8 cellular contexts compared by ENCODE assay signal in the genomic region with DNA sequence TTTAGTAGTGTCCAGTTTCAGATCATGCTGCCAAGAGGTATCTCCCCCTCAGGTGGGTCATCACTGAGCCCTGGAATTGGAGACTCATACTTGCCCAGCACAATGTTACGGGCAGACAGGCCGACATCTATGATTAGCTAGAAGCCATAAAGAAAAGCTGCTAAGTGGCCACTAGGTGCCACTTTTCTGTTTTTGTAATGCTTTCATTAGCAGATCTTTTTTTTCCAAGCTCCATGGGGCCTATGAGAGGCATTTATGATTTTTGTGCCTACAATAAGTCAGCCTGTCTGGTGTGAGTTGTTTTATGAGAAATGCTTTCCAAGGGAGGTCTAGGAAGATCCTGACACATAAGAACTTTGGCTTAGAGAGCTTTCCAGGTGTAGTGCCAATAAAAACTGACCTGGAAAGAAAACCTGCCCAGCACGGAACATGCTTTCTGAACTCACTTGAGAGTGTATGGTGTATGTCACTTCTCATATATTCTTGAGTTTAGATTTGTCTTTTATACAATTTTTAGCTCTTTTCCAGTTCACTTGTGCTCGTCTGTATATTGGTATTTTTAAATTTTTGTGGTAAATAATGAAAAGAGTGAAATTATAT. TPM values are rescaled to one million over a fixed set of nuclear protein-coding genes. Genes with fewer than 3 reads are reported as not detected.
DNase-seq lines count a peak whose midpoint lies in the region; ATAC-seq and TF ChIP-seq lines count a peak whose summit lies in the region.

No MANE protein-coding gene starts in this region.

- DNase-seq in activated CD8-positive, alpha-beta T cell treated with anti-CD3 and anti-CD28 coated beads for 36 hours: peak; percentile 7
- no peak for DNase-seq in activated CD8-positive, alpha-beta T cell treated with anti-CD3 and anti-CD28 coated beads, Interleukin-2, amount 10 ng/mL, durations not matched to agents 7 days and 5 days
- DNase-seq in NCI-H2196 treated with DMSO at 0.1 percent for 48 hours (lab: John Stamatoyannopoulos, UW; ENCODE audit: unreplicated experiment) (peak; percentile 42), dedifferentiated amniotic fluid mesenchymal stem cell (ENCODE audit: extremely low spot score) (peak; percentile 61), lung (ENCODE audit: low spot score) (no peak)
- DNase-seq in stimulated activated effector memory CD8-positive, alpha-beta T cell treated with anti-CD3 and anti-CD28 coated beads, Interleukin-12 subunit alpha, Interleukin-12 subunit beta, amount 100 ng/mL, for 72 hours (ENCODE audit: low spot score in 2 of 2): no peak

- H3K36me3 Mint-ChIP-seq in activated CD8-positive, alpha-beta T cell treated with anti-CD3 and anti-CD28 coated beads for 36 hours (ENCODE audit: low read depth): no peaks in the 10 kb centered on the region
- H3K36me3 Mint-ChIP-seq in activated CD8-positive, alpha-beta T cell treated with anti-CD3 and anti-CD28 coated beads, Interleukin-2, amount 10 ng/mL, durations not matched to agents 7 days and 5 days (ENCODE audit: low read depth): peaks cover 19% of the 10 kb centered on the region
- no peaks in the 10 kb centered on the region for H3K36me3 Mint-ChIP-seq in stimulated activated effector memory CD8-positive, alpha-beta T cell treated with anti-CD3 and anti-CD28 coated beads, Interleukin-12 subunit alpha, Interleukin-12 subunit beta, amount 100 ng/mL, for 72 hours

- no peaks in the 10 kb centered on the region for H3K27me3 ChIP-seq in lung (ENCODE audit: control insufficient read depth, insufficient read depth)

- intact Hi-C loops in activated CD8-positive, alpha-beta T cell treated with anti-CD3 and anti-CD28 coated beads for 36 hours (cut with micrococcal nuclease): no loop called here

- no peak overlapping the region for H3K4me3 ChIP-seq in lung

- H3K36me3 ChIP-seq in lung (ENCODE audit: control insufficient read depth in 2 of 2, insufficient read depth in 2 of 2, low read length in 2 of 2): no peaks in the 10 kb centered on the region

- ATAC-seq in activated CD8-positive, alpha-beta T cell treated with anti-CD3 and anti-CD28 coated beads for 36 hours: no peak
- no peak for ATAC-seq in activated CD8-positive, alpha-beta T cell treated with anti-CD3 and anti-CD28 coated beads, Interleukin-2, amount 10 ng/mL, durations not matched to agents 7 days and 5 days
- ATAC-seq in lung (ENCODE audit: insufficient read depth, low FRiP score) (no peak), GM18873 (IDR thresholded peaks at IDR 0.05; ENCODE audit: low FRiP score, unreplicated experiment) (no peak), GM19351 (IDR thresholded peaks at IDR 0.05; ENCODE audit: unreplicated experiment) (no peak)
- ATAC-seq in stimulated activated effector memory CD8-positive, alpha-beta T cell treated with anti-CD3 and anti-CD28 coated beads, Interleukin-12 subunit alpha, Interleukin-12 subunit beta, amount 100 ng/mL, for 72 hours: no peak

- no peaks in the 10 kb centered on the region for H3K9me3 Mint-ChIP-seq in activated CD8-positive, alpha-beta T cell treated with anti-CD3 and anti-CD28 coated beads for 36 hours
- no peaks in the 10 kb centered on the region for H3K9me3 Mint-ChIP-seq in activated CD8-positive, alpha-beta T cell treated with anti-CD3 and anti-CD28 coated beads, Interleukin-2, amount 10 ng/mL, durations not matched to agents 7 days and 5 days (ENCODE audit: insufficient read depth)
- H3K9me3 Mint-ChIP-seq in stimulated activated effector memory CD8-positive, alpha-beta T cell treated with anti-CD3 and anti-CD28 coated beads, Interleukin-12 subunit alpha, Interleukin-12 subunit beta, amount 100 ng/mL, for 72 hours: no peaks in the 10 kb centered on the region

- peak; percentile 33 for TF ChIP-seq CTCF in activated CD8-positive, alpha-beta T cell treated with anti-CD3 and anti-CD28 coated beads for 36 hours (IDR thresholded peaks at IDR 0.05)
- peak; percentile 10 for TF ChIP-seq CTCF in lung (IDR thresholded peaks at IDR 0.05; ENCODE audit: control extremely low read depth, extremely low read depth)

- CTCF ChIA-PET in activated CD8-positive, alpha-beta T cell treated with anti-CD3 and anti-CD28 coated beads for 36 hours (lab: Charles Lee): interaction anchor here (0.7 to 1.8 kb wide), 9 partner anchors 9 to 438 kb away, joined by 3 to 13 read pairs (median 4); no protein-coding TSS in a partner anchor
- CTCF ChIA-PET in activated CD8-positive, alpha-beta T cell treated with anti-CD3 and anti-CD28 coated beads, Interleukin-2, amount 10 ng/mL, durations not matched to agents 7 days and 5 days (lab: Charles Lee): interaction anchor here (0.6 to 1.8 kb wide), 19 partner anchors 9 to 409 kb away, joined by 3 to 25 read pairs (median 4); no protein-coding TSS in a partner anchor

- H3K4me1 Mint-ChIP-seq in activated CD8-positive, alpha-beta T cell treated with anti-CD3 and anti-CD28 coated beads for 36 hours (ENCODE audit: low read depth): no peaks in the 10 kb centered on the region
- peaks cover 7% of the 10 kb centered on the region for H3K4me1 Mint-ChIP-seq in activated CD8-positive, alpha-beta T cell treated with anti-CD3 and anti-CD28 coated beads, Interleukin-2, amount 10 ng/mL, durations not matched to agents 7 days and 5 days (ENCODE audit: low read depth)
- H3K4me1 Mint-ChIP-seq in stimulated activated effector memory CD8-positive, alpha-beta T cell treated with anti-CD3 and anti-CD28 coated beads, Interleukin-12 subunit alpha, Interleukin-12 subunit beta, amount 100 ng/mL, for 72 hours: no peaks in the 10 kb centered on the region

- WGBS in lung, 2 donors: 68 to 75% methylated on average over 4 of the region's 4 CpGs

- H3K27me3 Mint-ChIP-seq in activated CD8-positive, alpha-beta T cell treated with anti-CD3 and anti-CD28 coated beads for 36 hours: no peaks in the 10 kb centered on the region
- H3K27me3 Mint-ChIP-seq in activated CD8-positive, alpha-beta T cell treated with anti-CD3 and anti-CD28 coated beads, Interleukin-2, amount 10 ng/mL, durations not matched to agents 7 days and 5 days (ENCODE audit: low read depth): no peaks in the 10 kb centered on the region

- peaks cover 0 to 3% of the 10 kb centered on the region in 2 donors for H3K4me1 ChIP-seq in lung (ENCODE audit: control insufficient read depth in 2 of 2, insufficient read depth in 2 of 2, low read length in 2 of 2)

- POLR2A ChIA-PET in activated CD8-positive, alpha-beta T cell treated with anti-CD3 and anti-CD28 coated beads for 36 hours (lab: Charles Lee): no interaction called here
- POLR2A ChIA-PET in activated CD8-positive, alpha-beta T cell treated with anti-CD3 and anti-CD28 coated beads, Interleukin-2, amount 10 ng/mL, durations not matched to agents 7 days and 5 days (lab: Charles Lee): no interaction called here

- no peak overlapping the region for H3K27ac ChIP-seq in lung (ENCODE audit: low read depth in 1 of 2, low read length in 1 of 2)

- no peaks in the 10 kb centered on the region for H3K9me3 ChIP-seq in lung (ENCODE audit: control insufficient read depth in 2 of 2, insufficient read depth in 1 of 2, low read length in 1 of 2)

- H3K4me3 Mint-ChIP-seq in activated CD8-positive, alpha-beta T cell treated with anti-CD3 and anti-CD28 coated beads for 36 hours: no peak overlapping the region
- H3K4me3 Mint-ChIP-seq in activated CD8-positive, alpha-beta T cell treated with anti-CD3 and anti-CD28 coated beads, Interleukin-2, amount 10 ng/mL, durations not matched to agents 7 days and 5 days: no peak overlapping the region
- no peak overlapping the region for H3K4me3 Mint-ChIP-seq in stimulated activated effector memory CD8-positive, alpha-beta T cell treated with anti-CD3 and anti-CD28 coated beads, Interleukin-12 subunit alpha, Interleukin-12 subunit beta, amount 100 ng/mL, for 72 hours

- H3K27ac Mint-ChIP-seq in activated CD8-positive, alpha-beta T cell treated with anti-CD3 and anti-CD28 coated beads for 36 hours: no peak overlapping the region
- H3K27ac Mint-ChIP-seq in activated CD8-positive, alpha-beta T cell treated with anti-CD3 and anti-CD28 coated beads, Interleukin-2, amount 10 ng/mL, durations not matched to agents 7 days and 5 days: no peak overlapping the region
- no peak overlapping the region for H3K27ac Mint-ChIP-seq in stimulated activated effector memory CD8-positive, alpha-beta T cell treated with anti-CD3 and anti-CD28 coated beads, Interleukin-12 subunit alpha, Interleukin-12 subunit beta, amount 100 ng/mL, for 72 hours

RNA-seq across cellular contexts. Expression of gene SMCO2, which starts 21.8 kb away (rescaled TPM):
- total RNA-seq in activated CD8-positive, alpha-beta T cell treated with anti-CD3 and anti-CD28 coated beads for 36 hours: under 1 TPM in 1 of 2 experiments, not detected in 1; 0.32 TPM
- under 1 TPM in 1 of 2 experiments, not detected in 1; 0.61 TPM for total RNA-seq in activated CD8-positive, alpha-beta T cell treated with anti-CD3 and anti-CD28 coated beads, Interleukin-2, amount 10 ng/mL, durations not matched to agents 7 days and 5 days
- total RNA-seq in lung: under 1 TPM in 1 of 2 donors, not detected in 1; 0.31 TPM
- polyA plus RNA-seq in lung: under 1 TPM; 0.16 to 0.33 TPM

Comparison
In these comparisons a context has a peak if more than half of its experiments do, and no peak if none do; other contexts are left out.
1. DNase-seq: peak in activated CD8-positive, alpha-beta T cell treated with anti-CD3 and anti-CD28 coated beads for 36 hours (single experiment), NCI-H2196 treated with DMSO at 0.1 percent for 48 hours (single experiment) and dedifferentiated amniotic fluid mesenchymal stem cell (single experiment); none in activated CD8-positive, alpha-beta T cell treated with anti-CD3 and anti-CD28 coated beads, Interleukin-2, amount 10 ng/mL, durations not matched to agents 7 days and 5 days (single experiment), lung (single experiment) and stimulated activated effector memory CD8-positive, alpha-beta T cell treated with anti-CD3 and anti-CD28 coated beads, Interleukin-12 subunit alpha, Interleukin-12 subunit beta, amount 100 ng/mL, for 72 hours (0 of 2).